ENCODE assay signal across 15 cellular contexts in the genomic region with DNA sequence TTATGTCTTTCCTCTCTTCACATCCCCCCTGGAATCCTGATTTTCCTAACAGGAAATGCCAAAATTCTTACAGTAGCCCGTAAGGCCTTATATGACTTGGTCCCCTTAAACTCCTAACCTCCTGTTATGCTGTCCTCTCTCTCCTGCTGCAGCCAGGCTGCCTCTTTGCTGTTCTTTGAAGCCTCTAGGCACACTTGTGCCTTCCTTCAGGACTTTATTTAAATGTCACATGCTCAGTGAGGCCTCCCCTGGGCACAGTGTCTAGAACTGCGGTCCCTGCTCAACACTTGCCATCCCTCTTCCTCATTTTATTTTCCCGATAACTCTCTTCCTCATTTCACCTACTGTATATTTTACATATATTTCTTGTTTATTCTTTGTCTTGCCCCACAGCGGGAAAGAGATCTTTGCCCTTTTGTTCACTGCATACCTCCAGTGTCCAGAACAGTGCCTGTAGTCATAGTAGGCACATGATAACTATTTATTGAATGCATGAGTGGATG. TPM values are rescaled to one million over a fixed set of nuclear protein-coding genes. Genes with fewer than 3 reads are reported as not detected.
DNase-seq lines count a peak whose midpoint lies in the region; ATAC-seq and TF ChIP-seq lines count a peak whose summit lies in the region.
"Had no signal": no experiment of that assay in that cellular context is flagged by ENCODE, and none has a peak within 500 bp of the region (broad histone marks: within the 10 kb centered on the region; RNA-seq: fewer than 3 reads in every experiment).

No MANE protein-coding gene starts in this region.

- H3K9ac ChIP-seq in MM.1S (ENCODE audit: low read length), result no peak overlapping the region

- no peaks in the 10 kb centered on the region for H3K27me3 ChIP-seq in RWPE2 (ENCODE audit: insufficient read depth, poor library complexity, severe bottlenecking)
- H3K27me3 ChIP-seq in upper lobe of right lung, result no peaks in the 10 kb centered on the region
- H3K27me3 ChIP-seq in MM.1S (replicated peaks; ENCODE audit: insufficient read depth, low read length), result no peaks in the 10 kb centered on the region
- H3K27me3 ChIP-seq: esophagus squamous epithelium, thyroid gland had no signal

- DNase-seq in activated effector memory CD4-positive, alpha-beta T cell treated with anti-CD3 and anti-CD28 coated beads, Interleukin-2, amount 50 U/mL, for 16 hours, result peak; percentile 25
- DNase-seq in activated effector memory CD4-positive, alpha-beta T cell treated with Interleukin-2 at 50 U/mL for 16 hours, result no peak
- DNase-seq in RWPE2 (ENCODE audit: low spot score) (peak; percentile 2), fibroblast of the aortic adventitia (ENCODE audit: low read depth) (peak; percentile 37), upper lobe of right lung (peak; percentile 56), MM.1S (no peak), H4 (ENCODE audit: low spot score) (no peak)
- no peak for DNase-seq in activated CD4-positive, alpha-beta T cell treated with anti-CD3 and anti-CD28 coated beads, Interleukin-2, amount 50 U/mL, for 1 hour
- DNase-seq: amniotic stem cell; DMS79 treated with DMSO at 0.1 percent for 48 hours; esophagus squamous epithelium; NCI-H1930; NCI-H774; stimulated activated CD4-positive, alpha-beta T cell treated with anti-CD3 and anti-CD28 coated beads, Interleukin-12 subunit alpha, Interleukin-12 subunit beta, amount 100 ng/mL, for 4 hours; thyroid gland had no signal

- peaks cover 20% of the 10 kb centered on the region for H3K4me1 ChIP-seq in RWPE2 (ENCODE audit: insufficient read depth, poor library complexity, severe bottlenecking)
- peaks cover 29% of the 10 kb centered on the region for H3K4me1 ChIP-seq in upper lobe of right lung
- H3K4me1 ChIP-seq in MM.1S (ENCODE audit: low read length), result peaks cover 3% of the 10 kb centered on the region; the same call in 1 of the 2 replicates

- no peaks in the 10 kb centered on the region for H3K9me3 ChIP-seq in RWPE2 (ENCODE audit: severe bottlenecking)
- H3K9me3 ChIP-seq in upper lobe of right lung, result no peaks in the 10 kb centered on the region
- no peaks in the 10 kb centered on the region for H3K9me3 ChIP-seq in MM.1S (replicated peaks; ENCODE audit: insufficient read depth, low read length)
- H3K9me3 ChIP-seq: esophagus squamous epithelium, thyroid gland had no signal

- no peak overlapping the region for H2AFZ ChIP-seq in MM.1S (ENCODE audit: low read length)

- no peak for ATAC-seq in RWPE2 (ENCODE audit: low read depth)
- peak; percentile 49 for ATAC-seq in upper lobe of right lung

- H3K9me2 ChIP-seq in MM.1S (replicated peaks; ENCODE audit: insufficient read depth, low read length), result no peaks in the 10 kb centered on the region

- H3K27ac ChIP-seq in RWPE2 (ENCODE audit: poor library complexity, severe bottlenecking) (peak overlapping the region; percentile 54), upper lobe of right lung (no peak overlapping the region), MM.1S (ENCODE audit: low read length) (no peak overlapping the region)
- H3K27ac ChIP-seq: esophagus squamous epithelium, thyroid gland had no signal

- no peaks in the 10 kb centered on the region for H4K20me1 ChIP-seq in MM.1S (ENCODE audit: insufficient read depth, low read length)

- TF ChIP-seq CTCF in RWPE2 (IDR thresholded peaks at IDR 0.05; ENCODE audit: poor library complexity, severe bottlenecking), result no peak
- TF ChIP-seq CTCF in fibroblast of the aortic adventitia (IDR thresholded peaks at IDR 0.05; ENCODE audit: insufficient read depth, low read length), result no peak
- no peak for TF ChIP-seq CTCF in upper lobe of right lung (IDR thresholded peaks at IDR 0.05)
- no peak for TF ChIP-seq CTCF in MM.1S (IDR thresholded peaks at IDR 0.05; ENCODE audit: low read length)

- H3K4me3 ChIP-seq in RWPE2 (ENCODE audit: severe bottlenecking), result no peak overlapping the region
- H3K4me3 ChIP-seq in fibroblast of the aortic adventitia (ENCODE audit: low read depth, low read length), result no peak overlapping the region
- H3K4me3 ChIP-seq in upper lobe of right lung, result no peak overlapping the region
- H3K4me3 ChIP-seq in MM.1S (ENCODE audit: low read length), result no peak overlapping the region
- H3K4me3 ChIP-seq: esophagus squamous epithelium, thyroid gland had no signal

- no peak overlapping the region for H3K4me2 ChIP-seq in MM.1S (ENCODE audit: low read depth, low read length)

- peaks cover 4% of the 10 kb centered on the region; the same call in 1 of the 2 replicates for H3F3A ChIP-seq in MM.1S (ENCODE audit: insufficient read depth, low read length)

- no peaks in the 10 kb centered on the region for H3K79me2 ChIP-seq in MM.1S (ENCODE audit: low read length)

- intact Hi-C loops in upper lobe of right lung (cut with DNase I), result no loop called here

- no peaks in the 10 kb centered on the region for H3K36me3 ChIP-seq in RWPE2 (ENCODE audit: low read depth)
- H3K36me3 ChIP-seq in upper lobe of right lung, result no peaks in the 10 kb centered on the region
- H3K36me3 ChIP-seq in MM.1S (replicated peaks; ENCODE audit: insufficient read depth, low read length), result no peaks in the 10 kb centered on the region
- H3K36me3 ChIP-seq: esophagus squamous epithelium, thyroid gland had no signal

RNA-seq across cellular contexts. Expression of a gene that starts 5.5 kb away (rescaled TPM):
- total RNA-seq in fibroblast of the aortic adventitia (ENCODE audit: low replicate concordance) (4.5 and 26.5 TPM in 2 replicates), upper lobe of right lung (33.4 TPM)
- 8.7 and 10.1 TPM in 2 replicates for total RNA-seq in H4 (2014; rRNA removed; shearing (Covaris generic))

Comparison
In these comparisons a context has a peak if more than half of its experiments do, and no peak if none do; other contexts are left out.
1. DNase-seq: peak in activated effector memory CD4-positive, alpha-beta T cell treated with anti-CD3 and anti-CD28 coated beads, Interleukin-2, amount 50 U/mL, for 16 hours (single experiment), RWPE2 (single experiment), fibroblast of the aortic adventitia (single experiment) and upper lobe of right lung (single experiment); none in activated effector memory CD4-positive, alpha-beta T cell treated with Interleukin-2 at 50 U/mL for 16 hours (single experiment), MM.1S (single experiment), H4 (single experiment) and activated CD4-positive, alpha-beta T cell treated with anti-CD3 and anti-CD28 coated beads, Interleukin-2, amount 50 U/mL, for 1 hour (single experiment).